Comparison of ENCODE assay signal across 1 cellular context in the genomic region with DNA sequence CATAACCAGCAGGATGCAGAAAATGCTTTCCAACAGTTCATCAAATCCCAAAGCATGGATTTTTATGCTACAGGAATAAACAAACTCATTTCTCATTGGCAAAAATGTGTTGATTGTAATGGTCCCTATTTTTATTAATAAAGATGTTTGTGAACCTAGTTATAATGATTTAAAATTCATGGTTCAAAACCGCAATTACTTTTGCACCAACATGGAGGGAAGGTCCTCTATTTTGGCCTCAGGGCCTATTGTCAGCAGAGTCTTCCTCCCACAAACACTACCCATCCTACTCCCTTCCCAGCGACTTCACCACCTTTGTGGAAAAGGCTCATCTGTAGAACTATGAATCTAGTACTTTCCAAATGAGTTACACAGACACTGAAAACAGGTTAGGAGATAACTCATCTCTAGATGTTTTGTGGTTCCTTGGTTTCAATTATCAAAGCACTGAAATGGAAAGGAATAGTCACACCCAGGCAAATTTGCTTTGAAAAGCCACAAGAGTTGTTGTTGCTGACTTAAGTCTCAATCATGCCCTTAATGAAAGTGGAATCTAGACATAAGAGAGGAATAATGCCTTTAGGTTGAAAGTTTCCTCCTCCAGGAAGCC.
TF ChIP-seq lines count a peak whose summit lies in the region.

No MANE protein-coding gene starts in this region.

TF ChIP-seq in WTC11, 78 proteins besides CTCF, POLR2A, EP300 and RAD21 (continued from another document):
- TF ChIP-seq, protein P1, sequence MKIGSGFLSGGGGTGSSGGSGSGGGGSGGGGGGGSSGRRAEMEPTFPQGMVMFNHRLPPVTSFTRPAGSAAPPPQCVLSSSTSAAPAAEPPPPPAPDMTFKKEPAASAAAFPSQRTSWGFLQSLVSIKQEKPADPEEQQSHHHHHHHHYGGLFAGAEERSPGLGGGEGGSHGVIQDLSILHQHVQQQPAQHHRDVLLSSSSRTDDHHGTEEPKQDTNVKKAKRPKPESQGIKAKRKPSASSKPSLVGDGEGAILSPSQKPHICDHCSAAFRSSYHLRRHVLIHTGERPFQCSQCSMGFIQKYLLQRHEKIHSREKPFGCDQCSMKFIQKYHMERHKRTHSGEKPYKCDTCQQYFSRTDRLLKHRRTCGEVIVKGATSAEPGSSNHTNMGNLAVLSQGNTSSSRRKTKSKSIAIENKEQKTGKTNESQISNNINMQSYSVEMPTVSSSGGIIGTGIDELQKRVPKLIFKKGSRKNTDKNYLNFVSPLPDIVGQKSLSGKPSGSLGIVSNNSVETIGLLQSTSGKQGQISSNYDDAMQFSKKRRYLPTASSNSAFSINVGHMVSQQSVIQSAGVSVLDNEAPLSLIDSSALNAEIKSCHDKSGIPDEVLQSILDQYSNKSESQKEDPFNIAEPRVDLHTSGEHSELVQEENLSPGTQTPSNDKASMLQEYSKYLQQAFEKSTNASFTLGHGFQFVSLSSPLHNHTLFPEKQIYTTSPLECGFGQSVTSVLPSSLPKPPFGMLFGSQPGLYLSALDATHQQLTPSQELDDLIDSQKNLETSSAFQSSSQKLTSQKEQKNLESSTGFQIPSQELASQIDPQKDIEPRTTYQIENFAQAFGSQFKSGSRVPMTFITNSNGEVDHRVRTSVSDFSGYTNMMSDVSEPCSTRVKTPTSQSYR (CRISPR knock-in tag; IDR thresholded peaks at IDR 0.05), result no peak
- TF ChIP-seq ZNF138 (CRISPR knock-in tag; conservative IDR thresholded peaks at IDR 0.05) (no peak), NFATC4 (CRISPR knock-in tag; IDR thresholded peaks at IDR 0.05) (no peak), NR2C2 (CRISPR knock-in tag; IDR thresholded peaks at IDR 0.05) (no peak), MYBL2 (CRISPR knock-in tag; IDR thresholded peaks at IDR 0.05) (no peak), ZBTB43 (CRISPR knock-in tag; IDR thresholded peaks at IDR 0.05) (no peak), JAZF1 (CRISPR knock-in tag; IDR thresholded peaks at IDR 0.05) (no peak), IRF1 (CRISPR knock-in tag; IDR thresholded peaks at IDR 0.05) (no peak), KAT7 (CRISPR knock-in tag; IDR thresholded peaks at IDR 0.05; ENCODE audit: borderline replicate concordance) (no peak), IRF2 (CRISPR knock-in tag; IDR thresholded peaks at IDR 0.05; ENCODE audit: borderline replicate concordance, low read depth) (no peak)
- TF ChIP-seq, protein P2, sequence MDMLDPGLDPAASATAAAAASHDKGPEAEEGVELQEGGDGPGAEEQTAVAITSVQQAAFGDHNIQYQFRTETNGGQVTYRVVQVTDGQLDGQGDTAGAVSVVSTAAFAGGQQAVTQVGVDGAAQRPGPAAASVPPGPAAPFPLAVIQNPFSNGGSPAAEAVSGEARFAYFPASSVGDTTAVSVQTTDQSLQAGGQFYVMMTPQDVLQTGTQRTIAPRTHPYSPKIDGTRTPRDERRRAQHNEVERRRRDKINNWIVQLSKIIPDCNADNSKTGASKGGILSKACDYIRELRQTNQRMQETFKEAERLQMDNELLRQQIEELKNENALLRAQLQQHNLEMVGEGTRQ (CRISPR knock-in tag; IDR thresholded peaks at IDR 0.05), result no peak
